Comparison of ENCODE assay signal across 13 cellular contexts in the genomic region with DNA sequence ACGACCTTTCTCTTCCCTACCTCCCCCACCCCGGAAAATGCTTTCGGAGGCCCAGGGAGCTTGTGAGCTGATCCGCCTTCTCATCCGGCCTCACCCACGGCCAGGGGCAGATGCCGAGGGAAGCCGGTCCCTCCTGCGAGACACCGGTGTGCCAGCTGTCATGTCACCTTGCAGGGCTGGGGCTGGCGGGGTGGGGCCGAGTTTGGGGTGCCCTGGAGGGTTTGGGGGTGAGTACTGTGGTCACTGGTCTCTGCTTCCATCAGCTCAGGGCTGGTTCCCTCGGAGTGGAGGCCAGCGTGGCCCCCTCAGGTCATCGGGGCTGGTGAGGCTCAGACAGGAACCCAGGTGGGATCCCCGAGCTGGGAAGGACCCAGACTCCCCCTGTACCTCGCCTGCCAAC. TPM values are rescaled to one million over a fixed set of nuclear protein-coding genes. Genes with fewer than 3 reads are reported as not detected.
DNase-seq lines count a peak whose midpoint lies in the region; ATAC-seq and TF ChIP-seq lines count a peak whose summit lies in the region.
"Had no signal": no experiment of that assay in that cellular context is flagged by ENCODE, and none has a peak within 500 bp of the region (broad histone marks: within the 10 kb centered on the region; RNA-seq: fewer than 3 reads in every experiment).

No MANE protein-coding gene starts in this region.

- no peak overlapping the region for H2AK5ac ChIP-seq in neuronal stem cell (ENCODE audit: low read depth, low read length)

- H2BK120ac ChIP-seq in neuronal stem cell (ENCODE audit: low read depth, low read length) = no peak overlapping the region

- H3K27ac Mint-ChIP-seq in stimulated activated naive B cell treated with anti-CD40 and anti-IgM and Interleukin-4, amounts not matched to agents 10 μg/mL and 1 μg/mL and 100 μg/mL, for 72 hours = peak overlapping the region; percentile 51
- peak overlapping the region in 1 of 2 donors; percentile 55 for H3K27ac Mint-ChIP-seq in activated naive CD4-positive, alpha-beta T cell treated with anti-CD3 and anti-CD28 coated beads, Interleukin-2, amount 50 U/mL, for 72 hours
- H3K27ac Mint-ChIP-seq: B cell; CD8-positive, alpha-beta T cell had no signal

- no peak overlapping the region for H3K4ac ChIP-seq in neuronal stem cell (ENCODE audit: low read length)

- no peak overlapping the region for H3K23ac ChIP-seq in neuronal stem cell (ENCODE audit: low read depth, low read length, poor library complexity)

- H2BK5ac ChIP-seq in neuronal stem cell (ENCODE audit: low read length) = peak overlapping the region; percentile 13

- H2AFZ ChIP-seq in neuronal stem cell (ENCODE audit: low read length) = no peak overlapping the region

- H3K27ac ChIP-seq in RWPE1 (0 out of 2 replicates have a peak overlapping the region, but pooled peaks have one; percentile 3), neuronal stem cell (replicated peaks; ENCODE audit: low read length) (no peak overlapping the region)
- H3K27ac ChIP-seq: BLaER1 treated with 17β-estradiol and CSF1 and Interleukin-3, amounts not matched to agents 10 nM and 100 nM had no signal

- POLR2A ChIA-PET in RWPE1 (lab: Yijun Ruan, JAX; ENCODE audit: low non-redundant PET) = no interaction called here

- H3K36me3 ChIP-seq in H7 (replicated peaks; ENCODE audit: control insufficient read depth, insufficient read depth, low read length) (peaks cover 2% of the 10 kb centered on the region; the same call in 1 of the 2 replicates), neuronal stem cell (replicated peaks in 1 of 2; ENCODE audit: control insufficient read depth in 2 of 2, insufficient read depth in 2 of 2, low read length in 2 of 2) (peaks cover 23 to 54% of the 10 kb centered on the region in 2 donors)
- H3K36me3 ChIP-seq: HAP-1 had no signal

- H3K4me1 ChIP-seq in neuronal stem cell (ENCODE audit: control insufficient read depth in 2 of 2, insufficient read depth in 1 of 2, low read depth in 1 of 2, low read length in 2 of 2) = no peaks in the 10 kb centered on the region
- H3K4me1 ChIP-seq: BLaER1 treated with 17β-estradiol and CSF1 and Interleukin-3, amounts not matched to agents 10 nM and 100 nM; HAP-1 had no signal

- no peaks in the 10 kb centered on the region for H3K27me3 Mint-ChIP-seq in stimulated activated naive B cell treated with anti-CD40 and anti-IgM and Interleukin-4, amounts not matched to agents 10 μg/mL and 1 μg/mL and 100 μg/mL, for 72 hours
- H3K27me3 Mint-ChIP-seq: B cell had no signal

- no peak overlapping the region for H2BK12ac ChIP-seq in neuronal stem cell (ENCODE audit: low read length)

- no peak overlapping the region for H4K8ac ChIP-seq in neuronal stem cell (ENCODE audit: low read depth, low read length)

- no peak overlapping the region for H3K9ac ChIP-seq in neuronal stem cell (ENCODE audit: low read depth, low read length, poor library complexity)
- H3K9ac ChIP-seq: BLaER1 treated with 17β-estradiol and CSF1 and Interleukin-3, amounts not matched to agents 10 nM and 100 nM had no signal

- ATAC-seq in stimulated activated naive B cell treated with anti-CD40 and anti-IgM and Interleukin-4, amounts not matched to agents 10 μg/mL and 1 μg/mL and 100 μg/mL, for 72 hours (replicated peaks) = peak in 1 of 2 donors; percentile 12
- no peak for ATAC-seq in activated naive CD4-positive, alpha-beta T cell treated with anti-CD3 and anti-CD28 coated beads, Interleukin-2, amount 50 U/mL, for 72 hours
- ATAC-seq in GM19452 (IDR thresholded peaks at IDR 0.05; ENCODE audit: unreplicated experiment) = no peak
- ATAC-seq: CD8-positive, alpha-beta T cell had no signal

- peak; percentile 51 for DNase-seq in H7
- DNase-seq in RWPE1 (ENCODE audit: low spot score) = no peak
- no peak for DNase-seq in neuronal stem cell (ENCODE audit: low spot score)
- DNase-seq in stimulated activated naive B cell treated with anti-CD40 and anti-IgM and Interleukin-4, amounts not matched to agents 10 μg/mL and 1 μg/mL and 100 μg/mL, for 72 hours = no peak
- DNase-seq in activated naive CD4-positive, alpha-beta T cell treated with anti-CD3 and anti-CD28 coated beads, Interleukin-2, amount 50 U/mL, for 72 hours (ENCODE audit: low spot score in 2 of 2) = no peak
- DNase-seq: Calu3; CD8-positive, alpha-beta T cell; DMS79 treated with DMSO at 0.1 percent for 48 hours; GF-D8 had no signal

- WGBS in neuronal stem cell (ENCODE audit: extremely low coverage in 2 of 2, insufficient read length in 2 of 2, insufficient replicate concordance in 1 of 2), 2 donors = no CpG with 5 or more reads among the region's 17 CpGs

- H3K27me3 ChIP-seq in H7 (ENCODE audit: control insufficient read depth, insufficient read depth, low read length) = no peaks in the 10 kb centered on the region
- no peaks in the 10 kb centered on the region for H3K27me3 ChIP-seq in neuronal stem cell (ENCODE audit: control insufficient read depth in 3 of 3, insufficient read depth in 3 of 3, low read depth in 1 of 3, low read length in 3 of 3)
- H3K27me3 ChIP-seq: BLaER1 treated with 17β-estradiol and CSF1 and Interleukin-3, amounts not matched to agents 10 nM and 100 nM had no signal

- no peak overlapping the region for H3K4me3 Mint-ChIP-seq in stimulated activated naive B cell treated with anti-CD40 and anti-IgM and Interleukin-4, amounts not matched to agents 10 μg/mL and 1 μg/mL and 100 μg/mL, for 72 hours
- H3K4me3 Mint-ChIP-seq: B cell; CD8-positive, alpha-beta T cell had no signal

- H3K4me3 ChIP-seq in H7 (ENCODE audit: insufficient read depth, low read depth, low read length) (no peak overlapping the region), neuronal stem cell (ENCODE audit: low read length in 2 of 2) (no peak overlapping the region)
- H3K4me3 ChIP-seq: BLaER1 treated with 17β-estradiol and CSF1 and Interleukin-3, amounts not matched to agents 10 nM and 100 nM; HAP-1 had no signal

- no peak for TF ChIP-seq CTCF in RWPE1 (conservative IDR thresholded peaks at IDR 0.05; ENCODE audit: low read depth)

- H3K14ac ChIP-seq in neuronal stem cell (ENCODE audit: low read length) = no peak overlapping the region

- no peak overlapping the region for H3K4me2 ChIP-seq in neuronal stem cell (ENCODE audit: insufficient read depth, low read length, poor library complexity, severe bottlenecking)
- H3K4me2 ChIP-seq: BLaER1 treated with 17β-estradiol and CSF1 and Interleukin-3, amounts not matched to agents 10 nM and 100 nM had no signal

- H3K9me3 ChIP-seq in neuronal stem cell (replicated peaks in 1 of 2; ENCODE audit: control insufficient read depth in 2 of 2, insufficient read depth in 1 of 2, low read depth in 1 of 2, low read length in 2 of 2) = no peaks in the 10 kb centered on the region
- H3K9me3 ChIP-seq: HAP-1 had no signal

- H3K36me3 Mint-ChIP-seq in stimulated activated naive B cell treated with anti-CD40 and anti-IgM and Interleukin-4, amounts not matched to agents 10 μg/mL and 1 μg/mL and 100 μg/mL, for 72 hours = peaks cover 4 to 5% of the 10 kb centered on the region in 2 donors
- peaks cover 0 to 1% of the 10 kb centered on the region in 2 donors for H3K36me3 Mint-ChIP-seq in activated naive CD4-positive, alpha-beta T cell treated with anti-CD3 and anti-CD28 coated beads, Interleukin-2, amount 50 U/mL, for 72 hours
- H3K36me3 Mint-ChIP-seq: CD8-positive, alpha-beta T cell had no signal

- no peak overlapping the region for H2BK15ac ChIP-seq in neuronal stem cell (ENCODE audit: low read length)

- peaks cover 7% of the 10 kb centered on the region for H3K79me1 ChIP-seq in neuronal stem cell (ENCODE audit: low read depth, low read length)

- H3K9me3 Mint-ChIP-seq in stimulated activated naive B cell treated with anti-CD40 and anti-IgM and Interleukin-4, amounts not matched to agents 10 μg/mL and 1 μg/mL and 100 μg/mL, for 72 hours = no peaks in the 10 kb centered on the region
- H3K9me3 Mint-ChIP-seq in activated naive CD4-positive, alpha-beta T cell treated with anti-CD3 and anti-CD28 coated beads, Interleukin-2, amount 50 U/mL, for 72 hours = peaks cover 0 to under 1% of the 10 kb centered on the region in 2 donors
- H3K9me3 Mint-ChIP-seq: CD8-positive, alpha-beta T cell had no signal

- no peaks in the 10 kb centered on the region for H3K4me1 Mint-ChIP-seq in stimulated activated naive B cell treated with anti-CD40 and anti-IgM and Interleukin-4, amounts not matched to agents 10 μg/mL and 1 μg/mL and 100 μg/mL, for 72 hours
- H3K4me1 Mint-ChIP-seq: B cell had no signal

- no peak overlapping the region for H4K91ac ChIP-seq in neuronal stem cell (ENCODE audit: low read depth, low read length, poor library complexity)

- H3K18ac ChIP-seq in neuronal stem cell (ENCODE audit: low read length) = no peak overlapping the region

- CTCF ChIA-PET in RWPE1 (lab: Yijun Ruan, JAX) = interaction anchor here (0.7 kb wide), 1 partner anchor 21 kb away, joined by 3 read pairs; no protein-coding TSS in a partner anchor

RNA-seq across cellular contexts. Expression of gene RCC1L, which starts 48.7 kb away (rescaled TPM):
- 83.9 and 93.9 TPM in 2 replicates for total RNA-seq in H7 (2014; rRNA removed; shearing (Covaris generic))
- 23.2 TPM for polyA plus RNA-seq in neuronal stem cell (2013, experiment 1 of 2)
- 22.7 TPM for polyA plus RNA-seq in neuronal stem cell (2013, experiment 2 of 2)
- 10 to 100 TPM; 47.1 to 65.3 TPM for total RNA-seq in activated naive CD4-positive, alpha-beta T cell treated with anti-CD3 and anti-CD28 coated beads, Interleukin-2, amount 50 U/mL, for 72 hours
